6 cellular contexts compared by ENCODE assay signal in genomic region chr1:34369701-34370455, GRCh38.
"Had no signal": no experiment of that assay in that cellular context is flagged by ENCODE, and none has a peak within 500 bp of the region (broad histone marks: within the 10 kb centered on the region; RNA-seq: fewer than 3 reads in every experiment).

No MANE protein-coding gene starts in this region.

- H3K4me1 Mint-ChIP-seq: GM23338 had no signal

- H3K4me3 Mint-ChIP-seq: GM23338, HFFc6 had no signal

- DNase-seq: HFFc6, IMR-90 had no signal

- H3K4me1 ChIP-seq: HAP-1 had no signal

- H3K27ac Mint-ChIP-seq: GM23338, HFFc6 had no signal

- H3K9me3 ChIP-seq: HAP-1 had no signal

- H3K36me3 ChIP-seq: HAP-1 had no signal

- ATAC-seq: GM23338, HCT116, K562 had no signal

- H3K4me3 ChIP-seq: GM23338, HAP-1, K562 had no signal
